Comparison of ENCODE assay signal across 28 cellular contexts in genomic region chr6:72642435-72642834, GRCh38. TPM values are rescaled to one million over a fixed set of nuclear protein-coding genes. Genes with fewer than 3 reads are reported as not detected.
DNase-seq lines count a peak whose midpoint lies in the region; ATAC-seq and TF ChIP-seq lines count a peak whose summit lies in the region.
"Had no signal": no experiment of that assay in that cellular context is flagged by ENCODE, and none has a peak within 500 bp of the region (broad histone marks: within the 10 kb centered on the region; RNA-seq: fewer than 3 reads in every experiment).

No MANE protein-coding gene starts in this region.

- H3K27me3 ChIP-seq in sigmoid colon = no peaks in the 10 kb centered on the region
- H3K27me3 ChIP-seq: body of pancreas, pancreas, SJCRH30, uterus had no signal

- no peak overlapping the region for H3K4me3 ChIP-seq in sigmoid colon
- H3K4me3 ChIP-seq: body of pancreas, lower lobe of right lung, pancreas, SJCRH30, uterus had no signal

- H3K4me3 Mint-ChIP-seq in glutamatergic neuron (ENCODE audit: unreplicated experiment) = no peak overlapping the region
- H3K4me3 Mint-ChIP-seq: activated CD8-positive, alpha-beta T cell treated with anti-CD3 and anti-CD28 coated beads for 36 hours; activated naive CD8-positive, alpha-beta T cell treated with anti-CD3 and anti-CD28 coated beads, Interleukin-2, amount 50 U/mL, for 24 hours; IgD-negative memory B cell; nephron progenitor cell; stimulated activated naive B cell treated with anti-CD40 and anti-IgM and Interleukin-4, amounts not matched to agents 10 μg/mL and 1 μg/mL and 100 μg/mL, for 72 hours had no signal

- H3K9me3 Mint-ChIP-seq in glutamatergic neuron (ENCODE audit: unreplicated experiment) = no peaks in the 10 kb centered on the region
- H3K9me3 Mint-ChIP-seq: activated CD8-positive, alpha-beta T cell treated with anti-CD3 and anti-CD28 coated beads for 36 hours; activated naive CD8-positive, alpha-beta T cell treated with anti-CD3 and anti-CD28 coated beads, Interleukin-2, amount 50 U/mL, for 24 hours; IgD-negative memory B cell; nephron progenitor cell; stimulated activated naive B cell treated with anti-CD40 and anti-IgM and Interleukin-4, amounts not matched to agents 10 μg/mL and 1 μg/mL and 100 μg/mL, for 72 hours had no signal

- H3K27ac ChIP-seq in sigmoid colon = no peak overlapping the region
- H3K27ac ChIP-seq: body of pancreas, C4-2B, lower lobe of right lung, pancreas, SJCRH30, uterus had no signal

- peak; percentile 34 for DNase-seq in NCI-H526 treated with DMSO at 0.1 percent for 48 hours (lab: John Stamatoyannopoulos, UW)
- DNase-seq in D341Med (ENCODE audit: low spot score) = no peak
- no peak for DNase-seq in glutamatergic neuron
- no peak for DNase-seq in sigmoid colon
- DNase-seq: activated CD8-positive, alpha-beta T cell treated with anti-CD3 and anti-CD28 coated beads for 36 hours; activated effector memory CD4-positive, alpha-beta T cell treated with anti-CD3 and anti-CD28 coated beads, Interleukin-2, amount 50 U/mL, for 16 hours; activated naive CD8-positive, alpha-beta T cell treated with anti-CD3 and anti-CD28 coated beads, Interleukin-2, amount 50 U/mL, for 24 hours; activated T-cell treated with anti-CD3 and anti-CD28 coated beads for 4 hours; body of pancreas; EL; lower lobe of right lung; NCI-H1436; NCI-H2107; NCI-H69; nephron progenitor cell; pancreas; right cardiac atrium; SJCRH30; stimulated activated CD4-positive, alpha-beta T cell treated with anti-CD3 and anti-CD28 coated beads, Interleukin-4, amount 100 ng/mL, for 1 hour; stimulated activated naive B cell treated with anti-CD40 and anti-IgM and Interleukin-4, amounts not matched to agents 10 μg/mL and 1 μg/mL and 100 μg/mL, for 72 hours; T-helper 1 cell; uterus had no signal

- no peaks in the 10 kb centered on the region for H3K4me1 ChIP-seq in sigmoid colon
- H3K4me1 ChIP-seq: body of pancreas, lower lobe of right lung, pancreas, SJCRH30, uterus had no signal

- 86 to 91% methylated on average over 1 of the region's 1 CpG for WGBS in sigmoid colon, 2 donors

- ATAC-seq in GM18511 (IDR thresholded peaks at IDR 0.05; ENCODE audit: unreplicated experiment) (peak; percentile 71), GM21367 (IDR thresholded peaks at IDR 0.05; ENCODE audit: unreplicated experiment) (peak; percentile 37), HG03196 (IDR thresholded peaks at IDR 0.05; ENCODE audit: unreplicated experiment) (peak; percentile 46)
- ATAC-seq: activated CD4-positive, CD25-positive, alpha-beta regulatory T cell treated with anti-CD3 and anti-CD28 coated beads, Interleukin-2, amount 50 U/mL, for 24 hours; activated CD8-positive, alpha-beta T cell treated with anti-CD3 and anti-CD28 coated beads for 36 hours; activated naive CD8-positive, alpha-beta T cell treated with anti-CD3 and anti-CD28 coated beads, Interleukin-2, amount 50 U/mL, for 24 hours; body of pancreas; lower lobe of right lung; pancreas; right cardiac atrium had no signal

- no peaks in the 10 kb centered on the region for H3K36me3 Mint-ChIP-seq in glutamatergic neuron (ENCODE audit: unreplicated experiment)

- TF ChIP-seq CTCF in glutamatergic neuron (IDR thresholded peaks at IDR 0.05; ENCODE audit: partially characterized antibody, unreplicated experiment) (no peak), sigmoid colon (IDR thresholded peaks at IDR 0.05) (no peak)

- no peak for TF ChIP-seq EP300 in sigmoid colon (IDR thresholded peaks at IDR 0.05)

- no peaks in the 10 kb centered on the region for H3K9me3 ChIP-seq in sigmoid colon
- H3K9me3 ChIP-seq: body of pancreas, lower lobe of right lung, pancreas, SJCRH30, uterus had no signal

- H3K36me3 ChIP-seq in sigmoid colon = no peaks in the 10 kb centered on the region
- H3K36me3 ChIP-seq: lower lobe of right lung, pancreas, SJCRH30, uterus had no signal

- H3K27me3 Mint-ChIP-seq in glutamatergic neuron (ENCODE audit: unreplicated experiment) = peaks cover 2% of the 10 kb centered on the region
- H3K27me3 Mint-ChIP-seq: activated CD8-positive, alpha-beta T cell treated with anti-CD3 and anti-CD28 coated beads for 36 hours; activated naive CD8-positive, alpha-beta T cell treated with anti-CD3 and anti-CD28 coated beads, Interleukin-2, amount 50 U/mL, for 24 hours; IgD-negative memory B cell; stimulated activated naive B cell treated with anti-CD40 and anti-IgM and Interleukin-4, amounts not matched to agents 10 μg/mL and 1 μg/mL and 100 μg/mL, for 72 hours had no signal

- no peak overlapping the region for H3K27ac Mint-ChIP-seq in glutamatergic neuron (ENCODE audit: unreplicated experiment)
- H3K27ac Mint-ChIP-seq: activated CD8-positive, alpha-beta T cell treated with anti-CD3 and anti-CD28 coated beads for 36 hours; activated naive CD8-positive, alpha-beta T cell treated with anti-CD3 and anti-CD28 coated beads, Interleukin-2, amount 50 U/mL, for 24 hours; nephron progenitor cell; stimulated activated naive B cell treated with anti-CD40 and anti-IgM and Interleukin-4, amounts not matched to agents 10 μg/mL and 1 μg/mL and 100 μg/mL, for 72 hours had no signal

- intact Hi-C loops in sigmoid colon (cut with DNase I) = no loop called here

- no peak for TF ChIP-seq POLR2A in sigmoid colon (IDR thresholded peaks at IDR 0.05)

- H3K4me1 Mint-ChIP-seq in glutamatergic neuron (ENCODE audit: low read depth, unreplicated experiment) = no peaks in the 10 kb centered on the region

RNA-seq across cellular contexts. Expression of gene KCNQ5, which starts 20.6 kb away (rescaled TPM):
- total RNA-seq in glutamatergic neuron (ENCODE audit: unreplicated experiment) = 1.5 TPM
- total RNA-seq in sigmoid colon = 1 to 10 TPM in 3 of 4 donors, under 1 TPM in 1; 0.49 to 2.1 (median 1.4) TPM
- 1 to 10 TPM in 1 of 3 donors, not detected in 2; 1.1 TPM for polyA plus RNA-seq in sigmoid colon
- total RNA-seq: SJCRH30 had no signal
